In the genomic region with DNA sequence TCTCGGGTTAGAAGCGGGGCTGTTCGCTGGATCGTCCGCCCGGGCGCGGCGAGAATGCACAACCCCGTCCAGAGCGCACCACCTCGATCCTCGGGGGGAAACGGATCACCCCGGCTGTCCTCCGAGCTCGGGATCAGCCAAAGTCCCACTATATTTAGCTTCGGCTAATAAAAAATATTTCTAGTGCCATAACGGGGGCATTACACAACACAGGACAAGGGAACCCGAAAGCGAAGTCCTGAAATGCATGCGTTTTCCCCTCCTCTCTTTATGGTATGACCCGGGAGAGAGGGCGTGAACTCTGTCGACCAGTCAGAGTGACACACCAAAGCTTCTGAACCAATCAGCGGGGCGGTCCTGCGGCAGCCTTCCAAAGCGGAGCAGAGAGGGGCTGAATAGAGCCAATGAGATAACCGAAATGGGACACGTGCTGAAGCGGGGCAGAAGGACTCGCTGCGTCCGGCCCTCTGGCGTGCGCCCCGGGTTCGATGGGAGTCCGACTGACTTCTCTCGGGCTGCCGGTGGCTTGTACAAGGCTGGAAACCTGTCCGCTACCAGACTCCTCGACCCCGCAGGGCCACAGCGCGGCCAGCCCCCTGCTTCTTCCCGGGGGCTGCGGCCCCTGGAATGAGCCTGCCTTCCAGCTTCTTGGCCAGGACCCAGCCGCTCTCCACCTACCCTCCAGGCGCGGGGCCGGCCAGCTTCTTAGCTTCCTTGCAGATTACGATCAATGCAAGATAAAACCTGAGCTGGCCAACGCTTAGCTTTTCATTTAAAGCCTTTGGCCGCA, we compare ENCODE assay signal across 8 cellular contexts. TPM values are rescaled to one million over a fixed set of nuclear protein-coding genes. Genes with fewer than 3 reads are reported as not detected.
DNase-seq lines count a peak whose midpoint lies in the region; ATAC-seq and TF ChIP-seq lines count a peak whose summit lies in the region.

A gene with protein sequence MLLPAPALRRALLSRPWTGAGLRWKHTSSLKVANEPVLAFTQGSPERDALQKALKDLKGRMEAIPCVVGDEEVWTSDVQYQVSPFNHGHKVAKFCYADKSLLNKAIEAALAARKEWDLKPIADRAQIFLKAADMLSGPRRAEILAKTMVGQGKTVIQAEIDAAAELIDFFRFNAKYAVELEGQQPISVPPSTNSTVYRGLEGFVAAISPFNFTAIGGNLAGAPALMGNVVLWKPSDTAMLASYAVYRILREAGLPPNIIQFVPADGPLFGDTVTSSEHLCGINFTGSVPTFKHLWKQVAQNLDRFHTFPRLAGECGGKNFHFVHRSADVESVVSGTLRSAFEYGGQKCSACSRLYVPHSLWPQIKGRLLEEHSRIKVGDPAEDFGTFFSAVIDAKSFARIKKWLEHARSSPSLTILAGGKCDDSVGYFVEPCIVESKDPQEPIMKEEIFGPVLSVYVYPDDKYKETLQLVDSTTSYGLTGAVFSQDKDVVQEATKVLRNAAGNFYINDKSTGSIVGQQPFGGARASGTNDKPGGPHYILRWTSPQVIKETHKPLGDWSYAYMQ (minus strand): TSS at position 33 of the 790 bp plus-strand sequence. CDS start 32 bp downstream, at position 1.

- POLR2A ChIA-PET in GM10248 (lab: Yijun Ruan, JAX) = interaction anchor here (1.4 kb wide), 1 partner anchor 54 kb away, joined by 3 read pairs; a partner anchor contains a TSS

- CTCF ChIA-PET in GM10248 (lab: Yijun Ruan, JAX) = interaction anchor here (1.0 to 5.6 kb wide), 10 partner anchors 11 to 339 kb away, joined by 3 to 47 read pairs (median 4); a partner anchor contains a TSS

- H3K27ac Mint-ChIP-seq in activated naive CD8-positive, alpha-beta T cell treated with anti-CD3 and anti-CD28 coated beads for 36 hours = peak within 1 kb of the TSS; percentile 98

- no peaks in the 10 kb centered on the region for H3K27me3 Mint-ChIP-seq in activated naive CD8-positive, alpha-beta T cell treated with anti-CD3 and anti-CD28 coated beads for 36 hours

- ATAC-seq in HG02610 (IDR thresholded peaks at IDR 0.05; ENCODE audit: unreplicated experiment) (peak; percentile 97), SK-N-SH treated with all-trans-retinoic acid at 6 μM for 48 hours (peak; percentile 98)

- peak within 1 kb of the TSS; percentile 93 for H3K4me3 Mint-ChIP-seq in activated naive CD8-positive, alpha-beta T cell treated with anti-CD3 and anti-CD28 coated beads for 36 hours

- TF ChIP-seq CTCF in GM10248 (IDR thresholded peaks at IDR 0.05; ENCODE audit: control extremely low read depth, extremely low read depth, low read depth, missing control alignments) = no peak

- no peaks in the 10 kb centered on the region for H3K9me3 Mint-ChIP-seq in activated naive CD8-positive, alpha-beta T cell treated with anti-CD3 and anti-CD28 coated beads for 36 hours

- H3K36me3 Mint-ChIP-seq in activated naive CD8-positive, alpha-beta T cell treated with anti-CD3 and anti-CD28 coated beads for 36 hours = no peaks in the 10 kb centered on the region

- peak; percentile 99 for DNase-seq in GM10248 (ENCODE audit: extremely low spot score)
- peak; percentile 99 for DNase-seq in NCI-H1092 (lab: John Stamatoyannopoulos, UW)
- DNase-seq in activated naive CD8-positive, alpha-beta T cell treated with anti-CD3 and anti-CD28 coated beads for 36 hours = peak; percentile 93
- peak; percentile 90 for DNase-seq in glomerular endothelial cell (ENCODE audit: extremely low read depth, low read depth, low spot score)
- DNase-seq in nucleus accumbens (lab: John Stamatoyannopoulos, UW) = peak; percentile 77 to 98 (median 96)
- DNase-seq in superior temporal gyrus (ENCODE audit: extremely low spot score) = peak; percentile 99

- H3K4me1 Mint-ChIP-seq in activated naive CD8-positive, alpha-beta T cell treated with anti-CD3 and anti-CD28 coated beads for 36 hours = peaks cover 26% of the 10 kb centered on the region

TF ChIP-seq in SK-N-SH treated with all-trans-retinoic acid at 6 μM for 48 hours, 23 proteins besides CTCF, POLR2A, EP300 and RAD21:
- TF ChIP-seq, protein P1, sequence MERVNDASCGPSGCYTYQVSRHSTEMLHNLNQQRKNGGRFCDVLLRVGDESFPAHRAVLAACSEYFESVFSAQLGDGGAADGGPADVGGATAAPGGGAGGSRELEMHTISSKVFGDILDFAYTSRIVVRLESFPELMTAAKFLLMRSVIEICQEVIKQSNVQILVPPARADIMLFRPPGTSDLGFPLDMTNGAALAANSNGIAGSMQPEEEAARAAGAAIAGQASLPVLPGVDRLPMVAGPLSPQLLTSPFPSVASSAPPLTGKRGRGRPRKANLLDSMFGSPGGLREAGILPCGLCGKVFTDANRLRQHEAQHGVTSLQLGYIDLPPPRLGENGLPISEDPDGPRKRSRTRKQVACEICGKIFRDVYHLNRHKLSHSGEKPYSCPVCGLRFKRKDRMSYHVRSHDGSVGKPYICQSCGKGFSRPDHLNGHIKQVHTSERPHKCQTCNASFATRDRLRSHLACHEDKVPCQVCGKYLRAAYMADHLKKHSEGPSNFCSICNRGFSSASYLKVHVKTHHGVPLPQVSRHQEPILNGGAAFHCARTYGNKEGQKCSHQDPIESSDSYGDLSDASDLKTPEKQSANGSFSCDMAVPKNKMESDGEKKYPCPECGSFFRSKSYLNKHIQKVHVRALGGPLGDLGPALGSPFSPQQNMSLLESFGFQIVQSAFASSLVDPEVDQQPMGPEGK (CRISPR knock-in tag; IDR thresholded peaks at IDR 0.05; ENCODE audit: borderline replicate concordance) = peak; percentile 61; the same call in 1 of the 2 replicates
- no peak for TF ChIP-seq ISL1 (CRISPR knock-in tag; IDR thresholded peaks at IDR 0.05)
- TF ChIP-seq ZFP30 (CRISPR knock-in tag; IDR thresholded peaks at IDR 0.05) = no peak
- no peak for TF ChIP-seq TOX (CRISPR knock-in tag; IDR thresholded peaks at IDR 0.05; ENCODE audit: borderline replicate concordance)
- no peak for TF ChIP-seq OSR1 (CRISPR knock-in tag; IDR thresholded peaks at IDR 0.05)
- TF ChIP-seq, protein P2, sequence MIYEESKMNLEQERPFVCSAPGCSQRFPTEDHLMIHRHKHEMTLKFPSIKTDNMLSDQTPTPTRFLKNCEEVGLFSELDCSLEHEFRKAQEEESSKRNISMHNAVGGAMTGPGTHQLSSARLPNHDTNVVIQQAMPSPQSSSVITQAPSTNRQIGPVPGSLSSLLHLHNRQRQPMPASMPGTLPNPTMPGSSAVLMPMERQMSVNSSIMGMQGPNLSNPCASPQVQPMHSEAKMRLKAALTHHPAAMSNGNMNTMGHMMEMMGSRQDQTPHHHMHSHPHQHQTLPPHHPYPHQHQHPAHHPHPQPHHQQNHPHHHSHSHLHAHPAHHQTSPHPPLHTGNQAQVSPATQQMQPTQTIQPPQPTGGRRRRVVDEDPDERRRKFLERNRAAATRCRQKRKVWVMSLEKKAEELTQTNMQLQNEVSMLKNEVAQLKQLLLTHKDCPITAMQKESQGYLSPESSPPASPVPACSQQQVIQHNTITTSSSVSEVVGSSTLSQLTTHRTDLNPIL (CRISPR knock-in tag; IDR thresholded peaks at IDR 0.05; ENCODE audit: low read depth) = no peak
- no peak for TF ChIP-seq ESRRG (CRISPR knock-in tag; IDR thresholded peaks at IDR 0.05)

RNA-seq across cellular contexts. Expression of the gene that starts here (rescaled TPM):
- 1 to 10 TPM; 3.9 to 4.7 TPM for total RNA-seq in activated naive CD8-positive, alpha-beta T cell treated with anti-CD3 and anti-CD28 coated beads for 36 hours
- 14.8 and 28.0 TPM in 2 replicates for total RNA-seq in glomerular endothelial cell

Comparison
In these comparisons a context has a peak if more than half of its experiments do, and no peak if none do; other contexts are left out.
1. Peak in every context shown above with its lines: DNase-seq and ATAC-seq.